8 cellular contexts compared by ENCODE assay signal in genomic region chr11:66479741-66480115, GRCh38. TPM values are rescaled to one million over a fixed set of nuclear protein-coding genes. Genes with fewer than 3 reads are reported as not detected.
DNase-seq lines count a peak whose midpoint lies in the region; ATAC-seq, FAIRE-seq and TF ChIP-seq lines count a peak whose summit lies in the region.

No MANE protein-coding gene starts in this region.

- intact Hi-C loops in dorsolateral prefrontal cortex (cut with DNase I) = loop anchor here in 1 of 2 donors (2.0 to 5.0 kb wide), 3 partner anchors 31 to 68 kb away; partner anchors contain the start of genes ACTN3, BBS1, MRPL11 and ZDHHC24

- no peaks in the 10 kb centered on the region for H3K36me3 ChIP-seq in muscle layer of colon (ENCODE audit: insufficient read depth, low read length)

- H3K4me1 ChIP-seq in muscle layer of colon (ENCODE audit: insufficient read depth, low read length) = peaks cover 14% of the 10 kb centered on the region

- H3K4me3 ChIP-seq in AG09309 (ENCODE audit: control insufficient read depth, low read depth, low read length) (peak overlapping the region; percentile 83), dorsolateral prefrontal cortex (peak overlapping the region; percentile 55 to 98 (median 82)), muscle layer of colon (ENCODE audit: low read depth in 1 of 2, low read length in 2 of 2) (peak overlapping the region; percentile 96 to 98)

- peak overlapping the region; percentile 99 for H3K9ac ChIP-seq in muscle layer of colon (ENCODE audit: low read length)

- H3K9me3 ChIP-seq in muscle layer of colon (ENCODE audit: low read length) = no peaks in the 10 kb centered on the region

- ATAC-seq in GM19463 (IDR thresholded peaks at IDR 0.05; ENCODE audit: unreplicated experiment) (peak; percentile 6), GM19351 (IDR thresholded peaks at IDR 0.05; ENCODE audit: unreplicated experiment) (no peak)

- peak overlapping the region in 56 of 59 donors; percentile 4 to 95 (median 83) for H3K27ac ChIP-seq in dorsolateral prefrontal cortex
- H3K27ac ChIP-seq in muscle layer of colon (ENCODE audit: low read depth, low read length) = peak overlapping the region; percentile 92

- DNase-seq in AG09309 (ENCODE audit: low read depth) (no peak), NCI-H2196 treated with DMSO at 0.1 percent for 48 hours (lab: John Stamatoyannopoulos, UW; ENCODE audit: unreplicated experiment) (peak; percentile 73), dorsolateral prefrontal cortex (no peak), RCC 7860 (ENCODE audit: low spot score) (no peak)
- DNase-seq in stimulated activated CD4-positive, alpha-beta T cell treated with anti-CD3 and anti-CD28 coated beads, Interleukin-4, amount 100 ng/mL, for 4 hours = no peak

- FAIRE-seq in RCC 7860 (lab: Jason Lieb, UNC) = no peak

- no peak for TF ChIP-seq CTCF in AG09309 (IDR thresholded peaks at IDR 0.05; ENCODE audit: control insufficient read depth, insufficient read depth, low read depth, low read length, missing control alignments)
- TF ChIP-seq CTCF in dorsolateral prefrontal cortex (IDR thresholded peaks at IDR 0.05 in 54 of 56, conservative IDR thresholded peaks at IDR 0.05 in 2 of 56; ENCODE audit: low read depth in 1 of 56, partially characterized antibody in 56 of 56) = no peak

- H3K27me3 ChIP-seq in dorsolateral prefrontal cortex = no peaks in the 10 kb centered on the region
- no peaks in the 10 kb centered on the region for H3K27me3 ChIP-seq in muscle layer of colon (ENCODE audit: control insufficient read depth in 1 of 2, insufficient read depth in 2 of 2, low read length in 2 of 2)

RNA-seq across cellular contexts. Expression of gene DPP3, which starts 0.5 kb away (rescaled TPM):
- total RNA-seq in dorsolateral prefrontal cortex = 10 to 100 TPM; 12.1 to 40.9 (median 22.3) TPM

RNA-seq across cellular contexts. Expression of gene PELI3, which starts 13.0 kb away (rescaled TPM):
- total RNA-seq in dorsolateral prefrontal cortex = 10 to 100 TPM; 33.1 to 92.5 (median 61.0) TPM

RNA-seq across cellular contexts. Expression of gene BBS1, which starts 30.7 kb away (rescaled TPM):
- total RNA-seq in dorsolateral prefrontal cortex = 100 to 1,000 TPM in 39 of 120 experiments, 10 to 100 TPM in 81; 53.4 to 137 (median 93.2) TPM

RNA-seq across cellular contexts. Expression of gene MRPL11, which starts 41.1 kb away (rescaled TPM):
- 10 to 100 TPM; 10.0 to 26.4 (median 18.3) TPM for total RNA-seq in dorsolateral prefrontal cortex

RNA-seq across cellular contexts. Expression of gene NPAS4, which starts 58.9 kb away (rescaled TPM):
- total RNA-seq in dorsolateral prefrontal cortex = 100 to 1,000 TPM in 3 of 120 experiments, 10 to 100 TPM in 2, 1 to 10 TPM in 23, under 1 TPM in 49, not detected in 43; 0.13 to 188 (median 0.67) TPM
